In genomic region chr7:11474902-11475585, GRCh38 we compare ENCODE assay signal across 17 cellular contexts.
A peak's percentile ranks its signal among the peaks of the same experiment; 100 is the strongest.
DNase-seq lines count a peak whose midpoint lies in the region; ATAC-seq and TF ChIP-seq lines count a peak whose summit lies in the region.
"Had no signal": no experiment of that assay in that cellular context is flagged by ENCODE, and none has a peak within 500 bp of the region (broad histone marks: within the 10 kb centered on the region; RNA-seq: fewer than 3 reads in every experiment).

No MANE protein-coding gene starts in this region.

- H3K4me1 ChIP-seq in mucosa of descending colon (ENCODE audit: low read depth) (peaks cover 3% of the 10 kb centered on the region), foreskin keratinocyte (no peaks in the 10 kb centered on the region)
- H3K4me1 ChIP-seq: SJSA1 had no signal

- H3K27ac ChIP-seq in brain microvascular endothelial cell = no peak overlapping the region
- H3K27ac ChIP-seq in foreskin keratinocyte = no peak overlapping the region
- H3K27ac ChIP-seq: 22Rv1, BLaER1, SJSA1 had no signal

- no peak overlapping the region for H3K4me3 ChIP-seq in brain microvascular endothelial cell (ENCODE audit: low read depth, low read length)
- no peak overlapping the region for H3K4me3 ChIP-seq in mucosa of descending colon
- H3K4me3 ChIP-seq: BLaER1, SJSA1 had no signal

- peak; percentile 13 for DNase-seq in DMS53 (lab: John Stamatoyannopoulos, UW)
- DNase-seq in DMS53 treated with DMSO at 0.1 percent for 48 hours (lab: John Stamatoyannopoulos, UW; ENCODE audit: unreplicated experiment) = no peak
- DNase-seq in NCI-H748 (lab: John Stamatoyannopoulos, UW; ENCODE audit: unreplicated experiment) = peak; percentile 19
- DNase-seq in brain microvascular endothelial cell = no peak
- DNase-seq in mucosa of descending colon = no peak
- DNase-seq in retina = no peak
- no peak for DNase-seq in foreskin keratinocyte
- DNase-seq: CD8-positive, alpha-beta memory T cell; EL; H7; IMR-90; NCI-H1694; NCI-H2107 had no signal

- no peaks in the 10 kb centered on the region for H3K9me3 ChIP-seq in mucosa of descending colon
- H3K9me3 ChIP-seq: BLaER1, SJSA1 had no signal

- peak; percentile 22 for TF ChIP-seq CTCF in brain microvascular endothelial cell (IDR thresholded peaks at IDR 0.05; ENCODE audit: low read depth, low read length, missing control alignments)
- TF ChIP-seq CTCF in mucosa of descending colon (IDR thresholded peaks at IDR 0.05) = no peak
- TF ChIP-seq CTCF in foreskin keratinocyte (conservative IDR thresholded peaks at IDR 0.05) = no peak

- H3K36me3 ChIP-seq in brain microvascular endothelial cell (replicated peaks) (no peaks in the 10 kb centered on the region), mucosa of descending colon (ENCODE audit: low read depth) (no peaks in the 10 kb centered on the region)
- H3K36me3 ChIP-seq: BLaER1, SJSA1 had no signal

- ATAC-seq in mucosa of descending colon = peak; percentile 38
- no peak for ATAC-seq in GM21717 (IDR thresholded peaks at IDR 0.05; ENCODE audit: unreplicated experiment)
- no peak for ATAC-seq in foreskin keratinocyte

- intact Hi-C loops in mucosa of descending colon (cut with DNase I, micrococcal nuclease) = no loop called here

- H3K27me3 ChIP-seq in brain microvascular endothelial cell (replicated peaks) (no peaks in the 10 kb centered on the region), foreskin keratinocyte (no peaks in the 10 kb centered on the region)
- H3K27me3 ChIP-seq: BLaER1, SJSA1 had no signal

- in situ Hi-C loops in brain microvascular endothelial cell (cut with HindIII; ENCODE audit: low pct_ligation_motif_present, low sequenced_read_pairs) = no loop called here

Comparison
In these comparisons a context has a peak if more than half of its experiments do, and no peak if none do; other contexts are left out.
1. DNase-seq: peak in DMS53 (single experiment) and NCI-H748 (single experiment); none in DMS53 treated with DMSO at 0.1 percent for 48 hours (single experiment), brain microvascular endothelial cell (single experiment), mucosa of descending colon (0 of 3), retina (single experiment) and foreskin keratinocyte (0 of 2).